1 cellular context compared by ENCODE assay signal in the genomic region with DNA sequence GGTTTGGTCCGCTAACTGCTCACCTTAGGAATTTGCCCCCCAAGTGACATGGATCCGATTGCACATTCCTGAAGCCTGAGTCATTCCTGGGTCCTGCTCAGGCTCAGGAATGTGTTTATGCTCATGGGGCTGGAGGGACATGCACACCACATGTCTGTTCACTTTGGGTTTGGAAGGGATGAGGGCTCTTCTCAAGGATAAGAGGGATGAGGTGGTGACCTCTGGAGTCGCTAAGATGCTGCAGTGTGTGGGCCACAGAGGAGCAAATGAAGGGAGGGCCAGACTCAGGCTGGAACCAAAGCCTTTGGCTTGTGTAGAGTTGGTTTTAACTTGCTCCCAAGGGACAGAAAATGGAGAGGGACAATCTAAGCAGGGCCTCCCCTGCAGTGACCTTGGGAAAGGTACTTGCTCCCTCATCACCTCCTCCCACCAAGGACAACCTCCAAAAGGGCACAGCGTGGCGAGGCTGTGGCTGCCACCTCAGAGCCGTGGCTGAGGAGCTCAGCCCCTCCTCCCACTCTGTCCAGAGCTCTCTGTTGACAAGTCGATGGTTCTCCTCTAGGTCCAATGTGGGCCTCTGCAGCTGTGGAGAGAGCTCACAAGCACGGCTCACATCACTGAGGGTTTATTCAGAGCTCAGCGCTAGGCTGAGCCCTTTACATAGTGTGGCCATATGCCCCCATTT.
TF ChIP-seq lines count a peak whose summit lies in the region.

No MANE protein-coding gene starts in this region.

TF ChIP-seq in HepG2, 621 proteins besides CTCF, POLR2A, EP300 and RAD21 (continued from another document and continues in another):
- TF ChIP-seq SOX13 (IDR thresholded peaks at IDR 0.05) (0 out of 2 replicates have a peak, but pooled peaks have one; percentile 34), SOX13 (CRISPR knock-in tag; conservative IDR thresholded peaks at IDR 0.05 in 1 of 2, IDR thresholded peaks at IDR 0.05 in 1 of 2) (peak; percentile 69 to 83), NRL (CRISPR knock-in tag; IDR thresholded peaks at IDR 0.05; ENCODE audit: borderline replicate concordance) (peak; percentile 53; the same call in 1 of the 2 replicates), SUZ12 (IDR thresholded peaks at IDR 0.05; ENCODE audit: low read depth, low read length) (no peak), RBAK (CRISPR knock-in tag; IDR thresholded peaks at IDR 0.05) (no peak), ZNF773 (CRISPR knock-in tag; IDR thresholded peaks at IDR 0.05; ENCODE audit: borderline replicate concordance) (no peak), GFI1 (CRISPR knock-in tag; IDR thresholded peaks at IDR 0.05; ENCODE audit: borderline replicate concordance) (peak; percentile 90), ATF7-NPFF (CRISPR knock-in tag; IDR thresholded peaks at IDR 0.05; ENCODE audit: low read depth) (no peak), MTF2 (CRISPR knock-in tag; IDR thresholded peaks at IDR 0.05; ENCODE audit: borderline replicate concordance) (peak; percentile 94; the same call in 1 of the 2 replicates), HES4 (CRISPR knock-in tag; IDR thresholded peaks at IDR 0.05; ENCODE audit: borderline replicate concordance) (peak; percentile 50; the same call in 1 of the 2 replicates), REXO4 (CRISPR knock-in tag; IDR thresholded peaks at IDR 0.05; ENCODE audit: borderline replicate concordance) (no peak), ZFP82 (CRISPR knock-in tag; IDR thresholded peaks at IDR 0.05; ENCODE audit: borderline replicate concordance) (no peak), ADNP (CRISPR knock-in tag; IDR thresholded peaks at IDR 0.05) (no peak), ZNF674 (CRISPR knock-in tag; IDR thresholded peaks at IDR 0.05; ENCODE audit: low read depth) (no peak), PRMT3 (CRISPR knock-in tag; IDR thresholded peaks at IDR 0.05; ENCODE audit: borderline replicate concordance, low read depth) (no peak), KLF6 (CRISPR knock-in tag; IDR thresholded peaks at IDR 0.05) (no peak), NFATC3 (CRISPR knock-in tag; IDR thresholded peaks at IDR 0.05) (peak; percentile 75; the same call in 1 of the 2 replicates), ZMYM4 (CRISPR knock-in tag; IDR thresholded peaks at IDR 0.05) (peak; percentile 86), MAFG (CRISPR knock-in tag; IDR thresholded peaks at IDR 0.05) (no peak), MBNL3 (CRISPR knock-in tag; conservative IDR thresholded peaks at IDR 0.05) (no peak), HMGA1 (CRISPR knock-in tag; conservative IDR thresholded peaks at IDR 0.05) (no peak), THYN1 (CRISPR knock-in tag; IDR thresholded peaks at IDR 0.05; ENCODE audit: borderline replicate concordance, low read depth) (no peak), ZNF460 (CRISPR knock-in tag; IDR thresholded peaks at IDR 0.05; ENCODE audit: borderline replicate concordance) (no peak; the same call in 1 of the 2 replicates), SMARCE1 (IDR thresholded peaks at IDR 0.05; ENCODE audit: borderline replicate concordance) (no peak), FLYWCH1 (CRISPR knock-in tag; IDR thresholded peaks at IDR 0.05) (no peak), RXRB (CRISPR knock-in tag; IDR thresholded peaks at IDR 0.05; ENCODE audit: borderline replicate concordance) (peak; percentile 94), ZNF296 (CRISPR knock-in tag; conservative IDR thresholded peaks at IDR 0.05) (no peak), WIZ (CRISPR knock-in tag; IDR thresholded peaks at IDR 0.05) (no peak; the same call in 1 of the 2 replicates), RFX3 (CRISPR knock-in tag; IDR thresholded peaks at IDR 0.05) (no peak)
- TF ChIP-seq, protein P1, sequence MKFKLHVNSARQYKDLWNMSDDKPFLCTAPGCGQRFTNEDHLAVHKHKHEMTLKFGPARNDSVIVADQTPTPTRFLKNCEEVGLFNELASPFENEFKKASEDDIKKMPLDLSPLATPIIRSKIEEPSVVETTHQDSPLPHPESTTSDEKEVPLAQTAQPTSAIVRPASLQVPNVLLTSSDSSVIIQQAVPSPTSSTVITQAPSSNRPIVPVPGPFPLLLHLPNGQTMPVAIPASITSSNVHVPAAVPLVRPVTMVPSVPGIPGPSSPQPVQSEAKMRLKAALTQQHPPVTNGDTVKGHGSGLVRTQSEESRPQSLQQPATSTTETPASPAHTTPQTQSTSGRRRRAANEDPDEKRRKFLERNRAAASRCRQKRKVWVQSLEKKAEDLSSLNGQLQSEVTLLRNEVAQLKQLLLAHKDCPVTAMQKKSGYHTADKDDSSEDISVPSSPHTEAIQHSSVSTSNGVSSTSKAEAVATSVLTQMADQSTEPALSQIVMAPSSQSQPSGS (CRISPR knock-in tag; IDR thresholded peaks at IDR 0.05): peak; percentile 99
- TF ChIP-seq, protein P2, sequence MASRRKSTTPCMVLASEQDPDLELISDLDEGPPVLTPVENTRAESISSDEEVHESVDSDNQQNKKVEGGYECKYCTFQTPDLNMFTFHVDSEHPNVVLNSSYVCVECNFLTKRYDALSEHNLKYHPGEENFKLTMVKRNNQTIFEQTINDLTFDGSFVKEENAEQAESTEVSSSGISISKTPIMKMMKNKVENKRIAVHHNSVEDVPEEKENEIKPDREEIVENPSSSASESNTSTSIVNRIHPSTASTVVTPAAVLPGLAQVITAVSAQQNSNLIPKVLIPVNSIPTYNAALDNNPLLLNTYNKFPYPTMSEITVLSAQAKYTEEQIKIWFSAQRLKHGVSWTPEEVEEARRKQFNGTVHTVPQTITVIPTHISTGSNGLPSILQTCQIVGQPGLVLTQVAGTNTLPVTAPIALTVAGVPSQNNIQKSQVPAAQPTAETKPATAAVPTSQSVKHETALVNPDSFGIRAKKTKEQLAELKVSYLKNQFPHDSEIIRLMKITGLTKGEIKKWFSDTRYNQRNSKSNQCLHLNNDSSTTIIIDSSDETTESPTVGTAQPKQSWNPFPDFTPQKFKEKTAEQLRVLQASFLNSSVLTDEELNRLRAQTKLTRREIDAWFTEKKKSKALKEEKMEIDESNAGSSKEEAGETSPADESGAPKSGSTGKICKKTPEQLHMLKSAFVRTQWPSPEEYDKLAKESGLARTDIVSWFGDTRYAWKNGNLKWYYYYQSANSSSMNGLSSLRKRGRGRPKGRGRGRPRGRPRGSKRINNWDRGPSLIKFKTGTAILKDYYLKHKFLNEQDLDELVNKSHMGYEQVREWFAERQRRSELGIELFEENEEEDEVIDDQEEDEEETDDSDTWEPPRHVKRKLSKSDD (CRISPR knock-in tag; IDR thresholded peaks at IDR 0.05; ENCODE audit: low read depth): peak; percentile 34; the same call in 1 of the 2 replicates
- TF ChIP-seq, protein P3, sequence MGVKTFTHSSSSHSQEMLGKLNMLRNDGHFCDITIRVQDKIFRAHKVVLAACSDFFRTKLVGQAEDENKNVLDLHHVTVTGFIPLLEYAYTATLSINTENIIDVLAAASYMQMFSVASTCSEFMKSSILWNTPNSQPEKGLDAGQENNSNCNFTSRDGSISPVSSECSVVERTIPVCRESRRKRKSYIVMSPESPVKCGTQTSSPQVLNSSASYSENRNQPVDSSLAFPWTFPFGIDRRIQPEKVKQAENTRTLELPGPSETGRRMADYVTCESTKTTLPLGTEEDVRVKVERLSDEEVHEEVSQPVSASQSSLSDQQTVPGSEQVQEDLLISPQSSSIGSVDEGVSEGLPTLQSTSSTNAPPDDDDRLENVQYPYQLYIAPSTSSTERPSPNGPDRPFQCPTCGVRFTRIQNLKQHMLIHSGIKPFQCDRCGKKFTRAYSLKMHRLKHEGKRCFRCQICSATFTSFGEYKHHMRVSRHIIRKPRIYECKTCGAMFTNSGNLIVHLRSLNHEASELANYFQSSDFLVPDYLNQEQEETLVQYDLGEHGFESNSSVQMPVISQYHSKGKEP (CRISPR knock-in tag; IDR thresholded peaks at IDR 0.05): no peak
- TF ChIP-seq, protein P4, sequence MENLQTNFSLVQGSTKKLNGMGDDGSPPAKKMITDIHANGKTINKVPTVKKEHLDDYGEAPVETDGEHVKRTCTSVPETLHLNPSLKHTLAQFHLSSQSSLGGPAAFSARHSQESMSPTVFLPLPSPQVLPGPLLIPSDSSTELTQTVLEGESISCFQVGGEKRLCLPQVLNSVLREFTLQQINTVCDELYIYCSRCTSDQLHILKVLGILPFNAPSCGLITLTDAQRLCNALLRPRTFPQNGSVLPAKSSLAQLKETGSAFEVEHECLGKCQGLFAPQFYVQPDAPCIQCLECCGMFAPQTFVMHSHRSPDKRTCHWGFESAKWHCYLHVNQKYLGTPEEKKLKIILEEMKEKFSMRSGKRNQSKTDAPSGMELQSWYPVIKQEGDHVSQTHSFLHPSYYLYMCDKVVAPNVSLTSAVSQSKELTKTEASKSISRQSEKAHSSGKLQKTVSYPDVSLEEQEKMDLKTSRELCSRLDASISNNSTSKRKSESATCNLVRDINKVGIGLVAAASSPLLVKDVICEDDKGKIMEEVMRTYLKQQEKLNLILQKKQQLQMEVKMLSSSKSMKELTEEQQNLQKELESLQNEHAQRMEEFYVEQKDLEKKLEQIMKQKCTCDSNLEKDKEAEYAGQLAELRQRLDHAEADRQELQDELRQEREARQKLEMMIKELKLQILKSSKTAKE (CRISPR knock-in tag; IDR thresholded peaks at IDR 0.05; ENCODE audit: borderline replicate concordance): peak; percentile 88
- TF ChIP-seq, protein P5, sequence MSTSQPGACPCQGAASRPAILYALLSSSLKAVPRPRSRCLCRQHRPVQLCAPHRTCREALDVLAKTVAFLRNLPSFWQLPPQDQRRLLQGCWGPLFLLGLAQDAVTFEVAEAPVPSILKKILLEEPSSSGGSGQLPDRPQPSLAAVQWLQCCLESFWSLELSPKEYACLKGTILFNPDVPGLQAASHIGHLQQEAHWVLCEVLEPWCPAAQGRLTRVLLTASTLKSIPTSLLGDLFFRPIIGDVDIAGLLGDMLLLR (CRISPR knock-in tag; IDR thresholded peaks at IDR 0.05): no peak; the same call in 1 of the 2 replicates
- TF ChIP-seq, protein P6, sequence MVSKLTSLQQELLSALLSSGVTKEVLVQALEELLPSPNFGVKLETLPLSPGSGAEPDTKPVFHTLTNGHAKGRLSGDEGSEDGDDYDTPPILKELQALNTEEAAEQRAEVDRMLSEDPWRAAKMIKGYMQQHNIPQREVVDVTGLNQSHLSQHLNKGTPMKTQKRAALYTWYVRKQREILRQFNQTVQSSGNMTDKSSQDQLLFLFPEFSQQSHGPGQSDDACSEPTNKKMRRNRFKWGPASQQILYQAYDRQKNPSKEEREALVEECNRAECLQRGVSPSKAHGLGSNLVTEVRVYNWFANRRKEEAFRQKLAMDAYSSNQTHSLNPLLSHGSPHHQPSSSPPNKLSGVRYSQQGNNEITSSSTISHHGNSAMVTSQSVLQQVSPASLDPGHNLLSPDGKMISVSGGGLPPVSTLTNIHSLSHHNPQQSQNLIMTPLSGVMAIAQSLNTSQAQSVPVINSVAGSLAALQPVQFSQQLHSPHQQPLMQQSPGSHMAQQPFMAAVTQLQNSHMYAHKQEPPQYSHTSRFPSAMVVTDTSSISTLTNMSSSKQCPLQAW (CRISPR knock-in tag; IDR thresholded peaks at IDR 0.05): peak; percentile 12
- TF ChIP-seq, protein P7, sequence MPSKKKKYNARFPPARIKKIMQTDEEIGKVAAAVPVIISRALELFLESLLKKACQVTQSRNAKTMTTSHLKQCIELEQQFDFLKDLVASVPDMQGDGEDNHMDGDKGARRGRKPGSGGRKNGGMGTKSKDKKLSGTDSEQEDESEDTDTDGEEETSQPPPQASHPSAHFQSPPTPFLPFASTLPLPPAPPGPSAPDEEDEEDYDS (CRISPR knock-in tag; IDR thresholded peaks at IDR 0.05): peak; percentile 71
- TF ChIP-seq, protein P8, sequence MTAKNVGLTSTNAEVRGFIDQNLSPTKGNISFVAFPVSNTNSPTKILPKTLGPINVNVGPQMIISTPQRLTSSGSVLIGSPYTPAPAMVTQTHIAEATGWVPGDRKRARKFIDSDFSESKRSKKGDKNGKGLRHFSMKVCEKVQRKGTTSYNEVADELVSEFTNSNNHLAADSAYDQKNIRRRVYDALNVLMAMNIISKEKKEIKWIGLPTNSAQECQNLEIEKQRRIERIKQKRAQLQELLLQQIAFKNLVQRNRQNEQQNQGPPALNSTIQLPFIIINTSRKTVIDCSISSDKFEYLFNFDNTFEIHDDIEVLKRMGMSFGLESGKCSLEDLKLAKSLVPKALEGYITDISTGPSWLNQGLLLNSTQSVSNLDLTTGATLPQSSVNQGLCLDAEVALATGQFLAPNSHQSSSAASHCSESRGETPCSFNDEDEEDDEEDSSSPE (CRISPR knock-in tag; IDR thresholded peaks at IDR 0.05): peak; percentile 34; the same call in 1 of the 2 replicates
- TF ChIP-seq, protein P9, sequence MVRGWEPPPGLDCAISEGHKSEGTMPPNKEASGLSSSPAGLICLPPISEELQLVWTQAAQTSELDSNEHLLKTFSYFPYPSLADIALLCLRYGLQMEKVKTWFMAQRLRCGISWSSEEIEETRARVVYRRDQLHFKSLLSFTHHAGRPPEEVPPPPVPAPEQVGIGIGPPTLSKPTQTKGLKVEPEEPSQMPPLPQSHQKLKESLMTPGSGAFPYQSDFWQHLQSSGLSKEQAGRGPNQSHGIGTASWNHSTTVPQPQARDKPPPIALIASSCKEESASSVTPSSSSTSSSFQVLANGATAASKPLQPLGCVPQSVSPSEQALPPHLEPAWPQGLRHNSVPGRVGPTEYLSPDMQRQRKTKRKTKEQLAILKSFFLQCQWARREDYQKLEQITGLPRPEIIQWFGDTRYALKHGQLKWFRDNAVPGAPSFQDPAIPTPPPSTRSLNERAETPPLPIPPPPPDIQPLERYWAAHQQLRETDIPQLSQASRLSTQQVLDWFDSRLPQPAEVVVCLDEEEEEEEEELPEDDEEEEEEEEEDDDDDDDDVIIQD (CRISPR knock-in tag; IDR thresholded peaks at IDR 0.05; ENCODE audit: low read depth): peak; percentile 83
- TF ChIP-seq, protein P10, sequence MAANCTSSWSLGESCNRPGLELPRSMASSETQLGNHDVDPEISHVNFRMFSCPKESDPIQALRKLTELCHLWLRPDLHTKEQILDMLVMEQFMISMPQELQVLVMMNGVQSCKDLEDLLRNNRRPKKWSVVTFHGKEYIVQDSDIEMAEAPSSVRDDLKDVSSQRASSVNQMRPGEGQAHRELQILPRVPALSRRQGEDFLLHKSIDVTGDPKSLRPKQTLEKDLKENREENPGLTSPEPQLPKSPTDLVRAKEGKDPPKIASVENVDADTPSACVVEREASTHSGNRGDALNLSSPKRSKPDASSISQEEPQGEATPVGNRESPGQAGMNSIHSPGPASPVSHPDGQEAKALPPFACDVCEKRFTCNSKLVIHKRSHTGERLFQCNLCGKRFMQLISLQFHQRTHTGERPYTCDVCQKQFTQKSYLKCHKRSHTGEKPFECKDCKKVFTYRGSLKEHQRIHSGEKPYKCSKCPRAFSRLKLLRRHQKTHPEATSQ (CRISPR knock-in tag; IDR thresholded peaks at IDR 0.05; ENCODE audit: borderline replicate concordance): peak; percentile 9; the same call in 1 of the 2 replicates
- TF ChIP-seq, protein P11, sequence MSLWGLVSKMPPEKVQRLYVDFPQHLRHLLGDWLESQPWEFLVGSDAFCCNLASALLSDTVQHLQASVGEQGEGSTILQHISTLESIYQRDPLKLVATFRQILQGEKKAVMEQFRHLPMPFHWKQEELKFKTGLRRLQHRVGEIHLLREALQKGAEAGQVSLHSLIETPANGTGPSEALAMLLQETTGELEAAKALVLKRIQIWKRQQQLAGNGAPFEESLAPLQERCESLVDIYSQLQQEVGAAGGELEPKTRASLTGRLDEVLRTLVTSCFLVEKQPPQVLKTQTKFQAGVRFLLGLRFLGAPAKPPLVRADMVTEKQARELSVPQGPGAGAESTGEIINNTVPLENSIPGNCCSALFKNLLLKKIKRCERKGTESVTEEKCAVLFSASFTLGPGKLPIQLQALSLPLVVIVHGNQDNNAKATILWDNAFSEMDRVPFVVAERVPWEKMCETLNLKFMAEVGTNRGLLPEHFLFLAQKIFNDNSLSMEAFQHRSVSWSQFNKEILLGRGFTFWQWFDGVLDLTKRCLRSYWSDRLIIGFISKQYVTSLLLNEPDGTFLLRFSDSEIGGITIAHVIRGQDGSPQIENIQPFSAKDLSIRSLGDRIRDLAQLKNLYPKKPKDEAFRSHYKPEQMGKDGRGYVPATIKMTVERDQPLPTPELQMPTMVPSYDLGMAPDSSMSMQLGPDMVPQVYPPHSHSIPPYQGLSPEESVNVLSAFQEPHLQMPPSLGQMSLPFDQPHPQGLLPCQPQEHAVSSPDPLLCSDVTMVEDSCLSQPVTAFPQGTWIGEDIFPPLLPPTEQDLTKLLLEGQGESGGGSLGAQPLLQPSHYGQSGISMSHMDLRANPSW (CRISPR knock-in tag; IDR thresholded peaks at IDR 0.05; ENCODE audit: borderline replicate concordance): no peak
